Comparison of ENCODE assay signal across 26 cellular contexts in the genomic region with DNA sequence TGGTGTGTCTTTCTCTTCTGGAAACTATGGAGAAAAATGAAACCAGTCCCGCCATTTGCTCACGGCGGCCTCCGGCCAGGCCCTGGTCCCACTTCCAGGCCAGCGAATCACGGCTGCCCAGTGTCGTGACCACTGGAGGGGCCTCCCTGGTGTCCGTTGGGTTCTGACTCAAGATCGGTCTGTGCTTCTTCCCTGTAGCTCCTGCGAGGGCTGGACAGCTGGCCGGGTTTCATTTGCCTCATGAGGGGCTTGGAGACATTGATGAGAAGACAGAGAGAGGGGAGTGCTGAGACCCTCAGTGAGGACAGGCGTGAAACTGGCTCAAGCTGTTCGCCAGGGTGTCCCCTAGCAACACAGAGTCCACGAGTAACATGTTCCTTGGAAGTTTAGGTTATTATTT.
"Had no signal": no experiment of that assay in that cellular context is flagged by ENCODE, and none has a peak within 500 bp of the region (broad histone marks: within the 10 kb centered on the region; RNA-seq: fewer than 3 reads in every experiment).

No MANE protein-coding gene starts in this region.

- ATAC-seq: esophagus mucosa; gastrocnemius medialis; heart left ventricle; left ventricle myocardium superior; lower lobe of right lung; natural killer cell treated with Interleukin-12 subunit alpha and Interleukin-12 subunit beta and Interleukin-15 and Interleukin-18, amount 100 ng/mL, for 72 hours; psoas muscle; right cardiac atrium had no signal

- H3K4me2 ChIP-seq: hepatocyte had no signal

- H3K4me3 ChIP-seq: gastrocnemius medialis, heart left ventricle, hepatocyte, lower lobe of right lung, ovary, psoas muscle, skin epidermis, stomach, thyroid gland had no signal

- H3K36me3 Mint-ChIP-seq: natural killer cell treated with Interleukin-12 subunit alpha and Interleukin-12 subunit beta and Interleukin-15 and Interleukin-18, amount 100 ng/mL, for 72 hours had no signal

- H3K4me3 Mint-ChIP-seq: natural killer cell treated with Interleukin-12 subunit alpha and Interleukin-12 subunit beta and Interleukin-15 and Interleukin-18, amount 100 ng/mL, for 72 hours; neural crest cell had no signal

- H3K27ac Mint-ChIP-seq: natural killer cell treated with Interleukin-12 subunit alpha and Interleukin-12 subunit beta and Interleukin-15 and Interleukin-18, amount 100 ng/mL, for 72 hours had no signal

- H3K4me1 ChIP-seq: gastrocnemius medialis, heart left ventricle, lower lobe of right lung, psoas muscle, stomach, thyroid gland had no signal

- H2AFZ ChIP-seq: hepatocyte had no signal

- H3K79me2 ChIP-seq: hepatocyte had no signal

- H3K27ac ChIP-seq: epithelial cell of prostate, gastrocnemius medialis, heart left ventricle, hepatocyte, lower lobe of right lung, ovary, psoas muscle, skin epidermis, stomach, thyroid gland had no signal

- DNase-seq: caudate nucleus; cerebellar nuclear complex; cortex of kidney; effector CD4-positive, alpha-beta T cell; foreskin fibroblast; gastrocnemius medialis; heart left ventricle; left ventricle myocardium superior; lower lobe of right lung; ovary; posterior cingulate gyrus; psoas muscle; right cardiac atrium; stimulated activated CD4-positive, alpha-beta T cell treated with anti-CD3 and anti-CD28 coated beads, Interleukin-15, amount 100 ng/mL, for 24 hours; stimulated activated CD4-positive, alpha-beta T cell treated with anti-CD3 and anti-CD28 coated beads, Interleukin-2, amount 100 ng/mL, for 48 hours; stimulated activated CD8-positive, alpha-beta memory T cell treated with anti-CD3 and anti-CD28 coated beads, Interleukin-4, amount 100 ng/mL, for 48 hours; stimulated activated naive CD4-positive, alpha-beta T cell; stomach; thyroid gland; trophoblast cell had no signal

- H3K9me3 Mint-ChIP-seq: natural killer cell treated with Interleukin-12 subunit alpha and Interleukin-12 subunit beta and Interleukin-15 and Interleukin-18, amount 100 ng/mL, for 72 hours had no signal

- H3K27me3 ChIP-seq: gastrocnemius medialis, hepatocyte, ovary, thyroid gland had no signal

- H3K36me3 ChIP-seq: gastrocnemius medialis, heart left ventricle, lower lobe of right lung, ovary, stomach, thyroid gland had no signal

- H3K9me3 ChIP-seq: gastrocnemius medialis, lower lobe of right lung, ovary, psoas muscle, thyroid gland had no signal
